Comparison of ENCODE assay signal across 1 cellular context in genomic region chr3:114384558-114384903, GRCh38.
TF ChIP-seq lines count a peak whose summit lies in the region.

No MANE protein-coding gene starts in this region.

TF ChIP-seq in IMR-90, 13 proteins besides CTCF, POLR2A, EP300 and RAD21 (continued from another document):
- TF ChIP-seq ELK1 (IDR thresholded peaks at IDR 0.05; ENCODE audit: borderline replicate concordance, low read depth, low read length) (no peak), MAFK (IDR thresholded peaks at IDR 0.05; ENCODE audit: low read depth, low read length) (no peak)
